ENCODE assay signal across 29 cellular contexts in genomic region chr12:88707800-88708199, GRCh38.
"Had no signal": no experiment of that assay in that cellular context is flagged by ENCODE, and none has a peak within 500 bp of the region (broad histone marks: within the 10 kb centered on the region; RNA-seq: fewer than 3 reads in every experiment).

No MANE protein-coding gene starts in this region.

- H3K4me3 Mint-ChIP-seq: stimulated activated effector memory CD8-positive, alpha-beta T cell treated with anti-CD3 and anti-CD28 coated beads, Interleukin-12 subunit alpha, Interleukin-12 subunit beta, amount 100 ng/mL, for 72 hours; stimulated activated memory B cell treated with anti-CD40 and anti-IgM and Interleukin-4, amounts not matched to agents 10 μg/mL and 1 μg/mL and 100 μg/mL, for 72 hours; stimulated activated naive B cell treated with anti-CD40 and anti-IgM and Interleukin-4, amounts not matched to agents 10 μg/mL and 1 μg/mL and 100 μg/mL, for 72 hours; stimulated activated naive CD8-positive, alpha-beta T cell treated with anti-CD3 and anti-CD28 coated beads, Interleukin-15, amount 100 ng/mL, for 72 hours; stimulated activated naive CD8-positive, alpha-beta T cell treated with anti-CD3 and anti-CD28 coated beads, Interleukin-15, Interleukin-2, amounts not matched to agents 100 ng/mL and 50 ng/mL, for 24 hours; type B pancreatic cell had no signal

- H3K27me3 Mint-ChIP-seq: stimulated activated memory B cell treated with anti-CD40 and anti-IgM and Interleukin-4, amounts not matched to agents 10 μg/mL and 1 μg/mL and 100 μg/mL, for 72 hours; stimulated activated naive B cell treated with anti-CD40 and anti-IgM and Interleukin-4, amounts not matched to agents 10 μg/mL and 1 μg/mL and 100 μg/mL, for 72 hours; stimulated activated naive CD8-positive, alpha-beta T cell treated with anti-CD3 and anti-CD28 coated beads, Interleukin-15, amount 100 ng/mL, for 72 hours; stimulated activated naive CD8-positive, alpha-beta T cell treated with anti-CD3 and anti-CD28 coated beads, Interleukin-15, Interleukin-2, amounts not matched to agents 100 ng/mL and 50 ng/mL, for 24 hours; type B pancreatic cell had no signal

- H3K36me3 ChIP-seq: stomach, suprapubic skin, thoracic aorta, thyroid gland, tibial artery, tibial nerve, transverse colon, upper lobe of left lung, upper lobe of right lung, uterus, vagina had no signal

- FAIRE-seq: urothelium cell line had no signal

- H3K4me3 ChIP-seq: stomach, suprapubic skin, testis, thoracic aorta, thyroid gland, tibial artery, tibial nerve, transverse colon, upper lobe of left lung, upper lobe of right lung, uterus, vagina had no signal

- DNase-seq: stimulated activated CD4-positive, alpha-beta T cell treated with anti-CD3 and anti-CD28 coated beads, Interleukin-2, amount 100 ng/mL, for 48 hours; stimulated activated CD4-positive, alpha-beta T cell treated with anti-CD3 and anti-CD28 coated beads, Interleukin-4, amount 100 ng/mL, for 1 hour; stimulated activated CD4-positive, alpha-beta T cell treated with anti-CD3 and anti-CD28 coated beads, Interleukin-4, amount 100 ng/mL, for 24 hours; stimulated activated CD4-positive, alpha-beta T cell treated with anti-CD3 and anti-CD28 coated beads, Interleukin-4, amount 100 ng/mL, for 4 hours; stimulated activated CD8-positive, alpha-beta memory T cell treated with anti-CD3 and anti-CD28 coated beads, Interleukin-4, amount 100 ng/mL, for 48 hours; stimulated activated naive B cell treated with anti-CD40 and anti-IgM and Interleukin-4, amounts not matched to agents 10 μg/mL and 1 μg/mL and 100 μg/mL, for 72 hours; stimulated activated naive CD4-positive, alpha-beta T cell; stimulated activated naive CD4-positive, alpha-beta T cell treated with Interleukin-2 at 50 U/mL for 16 hours; stimulated activated naive CD8-positive, alpha-beta T cell treated with anti-CD3 and anti-CD28 coated beads, Interleukin-15, amount 100 ng/mL, for 72 hours; stimulated activated naive CD8-positive, alpha-beta T cell treated with anti-CD3 and anti-CD28 coated beads, Interleukin-15, Interleukin-2, amounts not matched to agents 100 U/mL and 50 U/mL, for 24 hours; stomach; substantia nigra; testis; thyroid gland; tibial artery; transverse colon; trophoblast cell; upper lobe of left lung; upper lobe of right lung; uterus had no signal

- ATAC-seq: stimulated activated effector memory CD8-positive, alpha-beta T cell treated with anti-CD3 and anti-CD28 coated beads, Interleukin-12 subunit alpha, Interleukin-12 subunit beta, amount 100 ng/mL, for 72 hours; stimulated activated memory B cell treated with anti-CD40 and anti-IgM and Interleukin-4, amounts not matched to agents 10 μg/mL and 1 μg/mL and 100 μg/mL, for 72 hours; stimulated activated naive B cell treated with anti-CD40 and anti-IgM and Interleukin-4, amounts not matched to agents 10 μg/mL and 1 μg/mL and 100 μg/mL, for 72 hours; stimulated activated naive CD8-positive, alpha-beta T cell treated with anti-CD3 and anti-CD28 coated beads, Interleukin-15, amount 100 ng/mL, for 72 hours; stimulated activated naive CD8-positive, alpha-beta T cell treated with anti-CD3 and anti-CD28 coated beads, Interleukin-15, Interleukin-2, amounts not matched to agents 100 U/mL and 50 U/mL, for 24 hours; upper lobe of right lung had no signal

- H3K4me1 Mint-ChIP-seq: stimulated activated effector memory CD8-positive, alpha-beta T cell treated with anti-CD3 and anti-CD28 coated beads, Interleukin-12 subunit alpha, Interleukin-12 subunit beta, amount 100 ng/mL, for 72 hours; stimulated activated memory B cell treated with anti-CD40 and anti-IgM and Interleukin-4, amounts not matched to agents 10 μg/mL and 1 μg/mL and 100 μg/mL, for 72 hours; stimulated activated naive B cell treated with anti-CD40 and anti-IgM and Interleukin-4, amounts not matched to agents 10 μg/mL and 1 μg/mL and 100 μg/mL, for 72 hours; stimulated activated naive CD8-positive, alpha-beta T cell treated with anti-CD3 and anti-CD28 coated beads, Interleukin-15, amount 100 ng/mL, for 72 hours had no signal

- H3K4me1 ChIP-seq: stomach, suprapubic skin, testis, thyroid gland, tibial artery, tibial nerve, transverse colon, upper lobe of left lung, upper lobe of right lung, uterus, vagina had no signal

- H3K27ac ChIP-seq: stomach, suprapubic skin, testis, thoracic aorta, thyroid gland, tibial artery, tibial nerve, transverse colon, upper lobe of left lung, upper lobe of right lung, uterus, vagina had no signal

- H3K27me3 ChIP-seq: stomach, suprapubic skin, testis, thyroid gland, tibial artery, tibial nerve, transverse colon, upper lobe of left lung, upper lobe of right lung, uterus, vagina had no signal

- H3K9me3 ChIP-seq: suprapubic skin, testis, thyroid gland, upper lobe of left lung, vagina had no signal

- H3K27ac Mint-ChIP-seq: stimulated activated effector memory CD8-positive, alpha-beta T cell treated with anti-CD3 and anti-CD28 coated beads, Interleukin-12 subunit alpha, Interleukin-12 subunit beta, amount 100 ng/mL, for 72 hours; stimulated activated memory B cell treated with anti-CD40 and anti-IgM and Interleukin-4, amounts not matched to agents 10 μg/mL and 1 μg/mL and 100 μg/mL, for 72 hours; stimulated activated naive B cell treated with anti-CD40 and anti-IgM and Interleukin-4, amounts not matched to agents 10 μg/mL and 1 μg/mL and 100 μg/mL, for 72 hours; stimulated activated naive CD8-positive, alpha-beta T cell treated with anti-CD3 and anti-CD28 coated beads, Interleukin-15, amount 100 ng/mL, for 72 hours; stimulated activated naive CD8-positive, alpha-beta T cell treated with anti-CD3 and anti-CD28 coated beads, Interleukin-15, Interleukin-2, amounts not matched to agents 100 ng/mL and 50 ng/mL, for 24 hours; type B pancreatic cell had no signal

- H3K36me3 Mint-ChIP-seq: stimulated activated effector memory CD8-positive, alpha-beta T cell treated with anti-CD3 and anti-CD28 coated beads, Interleukin-12 subunit alpha, Interleukin-12 subunit beta, amount 100 ng/mL, for 72 hours; stimulated activated memory B cell treated with anti-CD40 and anti-IgM and Interleukin-4, amounts not matched to agents 10 μg/mL and 1 μg/mL and 100 μg/mL, for 72 hours; stimulated activated naive B cell treated with anti-CD40 and anti-IgM and Interleukin-4, amounts not matched to agents 10 μg/mL and 1 μg/mL and 100 μg/mL, for 72 hours; type B pancreatic cell had no signal
